8 cellular contexts compared by ENCODE assay signal in the genomic region with DNA sequence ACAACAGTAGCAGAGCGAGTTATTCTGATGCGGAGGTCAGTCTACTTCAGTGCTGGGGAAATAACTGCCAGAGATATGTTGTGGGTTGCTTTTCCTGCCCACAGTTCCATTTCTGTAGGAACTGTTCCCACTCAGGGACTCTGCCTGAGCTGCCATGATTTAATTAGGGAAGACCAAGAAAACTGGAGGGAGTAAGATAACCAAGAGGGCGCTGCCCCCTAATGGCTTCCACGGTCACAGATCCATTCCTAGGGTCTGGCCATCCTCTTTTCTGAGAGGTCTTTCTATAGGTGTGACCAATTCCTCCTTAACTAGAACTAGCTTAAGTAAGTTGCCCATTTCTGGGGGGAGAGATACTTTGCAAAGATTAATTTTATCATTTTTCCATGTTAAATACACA.
A peak's percentile ranks its signal among the peaks of the same experiment; 100 is the strongest.
DNase-seq lines count a peak whose midpoint lies in the region; ATAC-seq and TF ChIP-seq lines count a peak whose summit lies in the region.

No MANE protein-coding gene starts in this region.

- CTCF ChIA-PET in HCT116 (lab: Charles Lee) (interaction anchor here (0.5 to 3.5 kb wide), 3 partner anchors 12 to 124 kb away, joined by 3 to 20 read pairs (median 5); no protein-coding TSS in a partner anchor), PC-9 (lab: Charles Lee) (interaction anchor here (0.6 to 1.5 kb wide), 2 partner anchors 124 to 1103 kb away, joined by 6 to 7 read pairs; no protein-coding TSS in a partner anchor)

- no peaks in the 10 kb centered on the region for H4K20me1 ChIP-seq in HCT116 (ENCODE audit: insufficient read depth)
- H4K20me1 ChIP-seq in PC-9 (ENCODE audit: insufficient read depth): no peaks in the 10 kb centered on the region

- intact Hi-C loops in HCT116 (cut with micrococcal nuclease) (loop anchor here (5.0 to 10.0 kb wide), 3 partner anchors 59 to 386 kb away; no protein-coding TSS in a partner anchor), PC-9 (cut with micrococcal nuclease; ENCODE audit: unreplicated experiment) (loop anchor here (5.0 kb wide), 3 partner anchors 371 to 519 kb away; no protein-coding TSS in a partner anchor), ascending aorta (cut with DNase I) (no loop called here)

- H3K9ac ChIP-seq in HCT116 (ENCODE audit: low read length): no peak overlapping the region

- H3K27me3 ChIP-seq in HCT116 (ENCODE audit: insufficient read depth, low read length): peaks cover 31% of the 10 kb centered on the region; the same call in 1 of the 2 replicates
- 0 out of 2 replicates have a peak, but pooled peaks cover 4% of the 10 kb centered on the region for H3K27me3 ChIP-seq in PC-9 (ENCODE audit: insufficient read depth, low read depth)
- H3K27me3 ChIP-seq in ascending aorta: no peaks in the 10 kb centered on the region

- TF ChIP-seq CTCF in HCT116 (IDR thresholded peaks at IDR 0.05 in 2 of 3, conservative IDR thresholded peaks at IDR 0.05 in 1 of 3; ENCODE audit: borderline replicate concordance in 1 of 3, insufficient read depth in 1 of 3, low read depth in 2 of 3, low read length in 2 of 3) (peak; percentile 29 to 40 (median 32); a peak in 4 of 6 replicates), PC-9 (conservative IDR thresholded peaks at IDR 0.05) (peak; percentile 27; the same call in 1 of the 2 replicates), ascending aorta (IDR thresholded peaks at IDR 0.05) (no peak)

- no peak overlapping the region for H3K27ac ChIP-seq in HCT116 (ENCODE audit: low read depth, low read length)
- H3K27ac ChIP-seq in PC-9: no peak overlapping the region
- H3K27ac ChIP-seq in ascending aorta: no peak overlapping the region

- TF ChIP-seq POLR2A in HCT116 (IDR thresholded peaks at IDR 0.05; ENCODE audit: borderline replicate concordance, extremely low read depth, insufficient read depth, insufficient read length): no peak

- DNase-seq in AG08395 (ENCODE audit: low spot score) (peak; percentile 31), HCT116 (ENCODE audit: low read depth, low spot score) (peak; percentile 7), PC-9 (peak in 1 of 2 experiments; percentile 11), glomerular visceral epithelial cell (ENCODE audit: extremely low spot score) (peak; percentile 50), ascending aorta (ENCODE audit: low spot score in 2 of 2) (no peak), mesenteric fat pad (ENCODE audit: low spot score) (no peak), NCI-H187 treated with DMSO at 0.1 percent for 48 hours (lab: John Stamatoyannopoulos, UW) (no peak), AML-193 (lab: John Stamatoyannopoulos, UW) (no peak)

- H3K9me3 ChIP-seq in HCT116 (ENCODE audit: control insufficient read depth in 1 of 2, insufficient read depth in 1 of 2, low read depth in 1 of 2, low read length in 2 of 2): no peaks in the 10 kb centered on the region
- H3K9me3 ChIP-seq in PC-9 (ENCODE audit: insufficient read depth, low read depth): no peaks in the 10 kb centered on the region
- H3K9me3 ChIP-seq in ascending aorta: no peaks in the 10 kb centered on the region

- H3F3A ChIP-seq in PC-9 (ENCODE audit: insufficient read depth, low read depth): no peaks in the 10 kb centered on the region

- H3K9me2 ChIP-seq in HCT116 (ENCODE audit: insufficient read depth): no peaks in the 10 kb centered on the region
- H3K9me2 ChIP-seq in PC-9 (ENCODE audit: insufficient read depth): no peaks in the 10 kb centered on the region

- H3K4me3 ChIP-seq in HCT116 (replicated peaks in 1 of 2; ENCODE audit: low read depth in 1 of 2, low read length in 2 of 2): no peak overlapping the region
- H3K4me3 ChIP-seq in PC-9: no peak overlapping the region
- H3K4me3 ChIP-seq in ascending aorta: no peak overlapping the region

- ATAC-seq in HCT116: peak; percentile 70

- no TSS peak for BruUV-seq in HCT116 (replicated peaks; lab: Mats Ljungman, UMichigan)
- no TSS peak for BruUV-seq in PC-9 (replicated peaks; lab: Mats Ljungman, UMichigan)

- no peak overlapping the region for H3K4me2 ChIP-seq in HCT116 (ENCODE audit: low read length)
- no peak overlapping the region for H3K4me2 ChIP-seq in PC-9

- H3K79me2 ChIP-seq in HCT116 (ENCODE audit: insufficient read depth, low read length) (no peaks in the 10 kb centered on the region), PC-9 (ENCODE audit: low read depth) (no peaks in the 10 kb centered on the region)

- RAD21 ChIA-PET in HCT116 (lab: Charles Lee; ENCODE audit: low non-redundant PET in 1 of 2, low total read pairs in 2 of 2, uncharacterized antibody in 2 of 2, unreplicated experiment in 2 of 2): no interaction called here

- no peaks in the 10 kb centered on the region for H3K36me3 ChIP-seq in HCT116 (ENCODE audit: control insufficient read depth in 1 of 2, insufficient read depth in 2 of 2, low read length in 2 of 2)
- no peaks in the 10 kb centered on the region for H3K36me3 ChIP-seq in PC-9 (ENCODE audit: low read depth)
- no peaks in the 10 kb centered on the region for H3K36me3 ChIP-seq in ascending aorta

- POLR2A ChIA-PET in HCT116 (lab: Charles Lee): interaction anchor here (1.4 kb wide), 1 partner anchor 124 kb away, joined by 3 read pairs; no protein-coding TSS in a partner anchor
- POLR2A ChIA-PET in PC-9 (lab: Charles Lee; ENCODE audit: unreplicated experiment): no interaction called here

- H3K4me1 ChIP-seq in HCT116 (ENCODE audit: control insufficient read depth in 1 of 2, insufficient read depth in 2 of 2, low read length in 2 of 2): no peaks in the 10 kb centered on the region
- H3K4me1 ChIP-seq in PC-9 (replicated peaks; ENCODE audit: insufficient read depth): no peaks in the 10 kb centered on the region
- no peaks in the 10 kb centered on the region for H3K4me1 ChIP-seq in ascending aorta

- H2AFZ ChIP-seq in HCT116 (ENCODE audit: low read depth, low read length, poor library complexity, severe bottlenecking) (no peak overlapping the region), PC-9 (no peak overlapping the region)

- peak; percentile 49 for TF ChIP-seq RAD21 in HCT116 (IDR thresholded peaks at IDR 0.05; ENCODE audit: low read depth)

TF ChIP-seq in HCT116, 20 proteins besides CTCF, POLR2A, EP300 and RAD21:
- TF ChIP-seq EZH2phosphoT487 (IDR thresholded peaks at IDR 0.05; ENCODE audit: borderline replicate concordance): no peak
- no peak for TF ChIP-seq CBX3 (IDR thresholded peaks at IDR 0.05; ENCODE audit: low read depth)
- TF ChIP-seq FOSL1 (IDR thresholded peaks at IDR 0.05; ENCODE audit: low read depth): no peak
- no peak for TF ChIP-seq SIN3A (IDR thresholded peaks at IDR 0.05; ENCODE audit: low read depth)
- TF ChIP-seq, protein P1, sequence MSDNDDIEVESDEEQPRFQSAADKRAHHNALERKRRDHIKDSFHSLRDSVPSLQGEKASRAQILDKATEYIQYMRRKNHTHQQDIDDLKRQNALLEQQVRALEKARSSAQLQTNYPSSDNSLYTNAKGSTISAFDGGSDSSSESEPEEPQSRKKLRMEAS (IDR thresholded peaks at IDR 0.05): no peak
- no peak for TF ChIP-seq EGR1 (IDR thresholded peaks at IDR 0.05; ENCODE audit: low read depth)

Comparison
In these comparisons a context has a peak if more than half of its experiments do, and no peak if none do; other contexts are left out.
1. DNase-seq: peak in AG08395 (single experiment), HCT116 (single experiment) and glomerular visceral epithelial cell (single experiment); none in ascending aorta (0 of 2), mesenteric fat pad (single experiment), NCI-H187 treated with DMSO at 0.1 percent for 48 hours (single experiment) and AML-193 (0 of 2).
2. CTCF ChIP-seq: peak in HCT116 (3 of 3) and PC-9 (single experiment); none in ascending aorta (0 of 3).